8 cellular contexts compared by ENCODE assay signal in the genomic region with DNA sequence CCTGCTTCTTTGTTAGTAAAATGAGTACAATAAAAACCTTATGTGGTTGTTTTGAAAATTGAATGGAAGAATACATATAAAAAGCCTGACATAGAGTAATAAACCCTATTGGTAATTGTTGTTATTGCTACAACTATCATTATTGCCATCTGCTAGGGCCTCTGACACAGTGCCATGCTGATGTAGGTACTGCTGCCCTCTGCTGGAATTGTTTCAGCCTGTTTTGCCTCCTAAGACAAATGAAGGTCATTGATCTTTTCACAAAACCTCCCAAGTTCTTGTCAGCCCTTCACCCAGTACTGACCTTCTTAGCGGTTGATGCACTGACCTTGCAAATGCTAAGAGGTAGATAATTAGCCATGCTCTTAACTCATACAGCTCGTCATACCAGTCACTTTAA.
DNase-seq lines count a peak whose midpoint lies in the region; ATAC-seq and TF ChIP-seq lines count a peak whose summit lies in the region.

No MANE protein-coding gene starts in this region.

- no peaks in the 10 kb centered on the region for H3K4me1 Mint-ChIP-seq in GM23338

- H3F3A ChIP-seq in GM23338 (replicated peaks; ENCODE audit: low read depth) = no peaks in the 10 kb centered on the region

- no peak overlapping the region for H3K4me3 ChIP-seq in GM23338

- no peak overlapping the region for H2AFZ ChIP-seq in GM23338

- no peaks in the 10 kb centered on the region for H3K27me3 ChIP-seq in GM23338 (ENCODE audit: insufficient read depth)

- no peaks in the 10 kb centered on the region for H3K79me2 ChIP-seq in GM23338 (replicated peaks; ENCODE audit: insufficient read depth)

- TF ChIP-seq CTCF in GM10248 (IDR thresholded peaks at IDR 0.05; ENCODE audit: control extremely low read depth, extremely low read depth, low read depth, missing control alignments) = peak; percentile 39
- TF ChIP-seq CTCF in GM23338 (conservative IDR thresholded peaks at IDR 0.05; ENCODE audit: low read depth in 2 of 2) = peak; percentile 75 to 87

- no peaks in the 10 kb centered on the region for H3K4me1 ChIP-seq in GM23338 (ENCODE audit: insufficient read depth)

- no peak overlapping the region for H3K27ac Mint-ChIP-seq in GM23338

- no peaks in the 10 kb centered on the region for H4K20me1 ChIP-seq in GM23338 (replicated peaks; ENCODE audit: insufficient read depth)

- H3K9me2 ChIP-seq in GM23338 (ENCODE audit: insufficient read depth) = no peaks in the 10 kb centered on the region

- H3K9me3 Mint-ChIP-seq in GM23338 = no peaks in the 10 kb centered on the region

- CTCF ChIA-PET in GM10248 (lab: Yijun Ruan, JAX) = interaction anchor here (1.1 kb wide), 1 partner anchor 12 kb away, joined by 3 read pairs; no protein-coding TSS in a partner anchor

- H3K36me3 ChIP-seq in GM23338 (ENCODE audit: insufficient read depth) = no peaks in the 10 kb centered on the region

- no peak overlapping the region for H3K4me3 Mint-ChIP-seq in GM23338

- DNase-seq in GM10248 (ENCODE audit: extremely low spot score) (peak; percentile 10), GM23338 (ENCODE audit: low spot score) (peak; percentile 87), NOMO-1 treated with DMSO at 0.1 percent for 48 hours (lab: John Stamatoyannopoulos, UW; ENCODE audit: unreplicated experiment) (peak; percentile 12), fibroblast of the conjunctiva (ENCODE audit: low read depth) (peak; percentile 30), GDM1 (lab: John Stamatoyannopoulos, UW) (no peak), cortex of kidney (lab: John Stamatoyannopoulos, UW) (no peak), NCI-H2107 (lab: John Stamatoyannopoulos, UW) (no peak), DMS153 treated with DMSO at 0.1 percent for 48 hours (lab: John Stamatoyannopoulos, UW; ENCODE audit: unreplicated experiment) (no peak)

- no peaks in the 10 kb centered on the region for H3K27me3 Mint-ChIP-seq in GM23338 (ENCODE audit: insufficient read depth, low read depth, poor library complexity)

- H3K36me3 Mint-ChIP-seq in GM23338 (ENCODE audit: low read depth) = no peaks in the 10 kb centered on the region

- H3K4me2 ChIP-seq in GM23338 = no peak overlapping the region

- ATAC-seq in GM23338 = peak; percentile 97

- POLR2A ChIA-PET in GM10248 (lab: Yijun Ruan, JAX) = no interaction called here

- no peak overlapping the region for H3K27ac ChIP-seq in GM23338 (ENCODE audit: low read depth)

TF ChIP-seq in GM23338, 12 proteins besides CTCF, POLR2A, EP300 and RAD21 (continues in another document):
- TF ChIP-seq NANOG (IDR thresholded peaks at IDR 0.05; ENCODE audit: borderline replicate concordance) (no peak), ZNF331 (CRISPR knock-in tag; IDR thresholded peaks at IDR 0.05; ENCODE audit: low read depth) (no peak), STAT1 (IDR thresholded peaks at IDR 0.05; ENCODE audit: unreplicated experiment) (no peak), ETS1 (IDR thresholded peaks at IDR 0.05) (no peak), EZH2 (IDR thresholded peaks at IDR 0.05; ENCODE audit: low read depth, unreplicated experiment) (no peak), JUNB (IDR thresholded peaks at IDR 0.05; ENCODE audit: unreplicated experiment) (no peak), EZH2phosphoT487 (IDR thresholded peaks at IDR 0.05; ENCODE audit: unreplicated experiment) (no peak), POLR2AphosphoS5 (IDR thresholded peaks at IDR 0.05; ENCODE audit: low read depth) (no peak), ZNF114 (CRISPR knock-in tag; IDR thresholded peaks at IDR 0.05) (no peak)
- TF ChIP-seq, protein P1, sequence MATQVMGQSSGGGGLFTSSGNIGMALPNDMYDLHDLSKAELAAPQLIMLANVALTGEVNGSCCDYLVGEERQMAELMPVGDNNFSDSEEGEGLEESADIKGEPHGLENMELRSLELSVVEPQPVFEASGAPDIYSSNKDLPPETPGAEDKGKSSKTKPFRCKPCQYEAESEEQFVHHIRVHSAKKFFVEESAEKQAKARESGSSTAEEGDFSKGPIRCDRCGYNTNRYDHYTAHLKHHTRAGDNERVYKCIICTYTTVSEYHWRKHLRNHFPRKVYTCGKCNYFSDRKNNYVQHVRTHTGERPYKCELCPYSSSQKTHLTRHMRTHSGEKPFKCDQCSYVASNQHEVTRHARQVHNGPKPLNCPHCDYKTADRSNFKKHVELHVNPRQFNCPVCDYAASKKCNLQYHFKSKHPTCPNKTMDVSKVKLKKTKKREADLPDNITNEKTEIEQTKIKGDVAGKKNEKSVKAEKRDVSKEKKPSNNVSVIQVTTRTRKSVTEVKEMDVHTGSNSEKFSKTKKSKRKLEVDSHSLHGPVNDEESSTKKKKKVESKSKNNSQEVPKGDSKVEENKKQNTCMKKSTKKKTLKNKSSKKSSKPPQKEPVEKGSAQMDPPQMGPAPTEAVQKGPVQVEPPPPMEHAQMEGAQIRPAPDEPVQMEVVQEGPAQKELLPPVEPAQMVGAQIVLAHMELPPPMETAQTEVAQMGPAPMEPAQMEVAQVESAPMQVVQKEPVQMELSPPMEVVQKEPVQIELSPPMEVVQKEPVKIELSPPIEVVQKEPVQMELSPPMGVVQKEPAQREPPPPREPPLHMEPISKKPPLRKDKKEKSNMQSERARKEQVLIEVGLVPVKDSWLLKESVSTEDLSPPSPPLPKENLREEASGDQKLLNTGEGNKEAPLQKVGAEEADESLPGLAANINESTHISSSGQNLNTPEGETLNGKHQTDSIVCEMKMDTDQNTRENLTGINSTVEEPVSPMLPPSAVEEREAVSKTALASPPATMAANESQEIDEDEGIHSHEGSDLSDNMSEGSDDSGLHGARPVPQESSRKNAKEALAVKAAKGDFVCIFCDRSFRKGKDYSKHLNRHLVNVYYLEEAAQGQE (IDR thresholded peaks at IDR 0.05; ENCODE audit: unreplicated experiment) = no peak
- TF ChIP-seq, protein P2, sequence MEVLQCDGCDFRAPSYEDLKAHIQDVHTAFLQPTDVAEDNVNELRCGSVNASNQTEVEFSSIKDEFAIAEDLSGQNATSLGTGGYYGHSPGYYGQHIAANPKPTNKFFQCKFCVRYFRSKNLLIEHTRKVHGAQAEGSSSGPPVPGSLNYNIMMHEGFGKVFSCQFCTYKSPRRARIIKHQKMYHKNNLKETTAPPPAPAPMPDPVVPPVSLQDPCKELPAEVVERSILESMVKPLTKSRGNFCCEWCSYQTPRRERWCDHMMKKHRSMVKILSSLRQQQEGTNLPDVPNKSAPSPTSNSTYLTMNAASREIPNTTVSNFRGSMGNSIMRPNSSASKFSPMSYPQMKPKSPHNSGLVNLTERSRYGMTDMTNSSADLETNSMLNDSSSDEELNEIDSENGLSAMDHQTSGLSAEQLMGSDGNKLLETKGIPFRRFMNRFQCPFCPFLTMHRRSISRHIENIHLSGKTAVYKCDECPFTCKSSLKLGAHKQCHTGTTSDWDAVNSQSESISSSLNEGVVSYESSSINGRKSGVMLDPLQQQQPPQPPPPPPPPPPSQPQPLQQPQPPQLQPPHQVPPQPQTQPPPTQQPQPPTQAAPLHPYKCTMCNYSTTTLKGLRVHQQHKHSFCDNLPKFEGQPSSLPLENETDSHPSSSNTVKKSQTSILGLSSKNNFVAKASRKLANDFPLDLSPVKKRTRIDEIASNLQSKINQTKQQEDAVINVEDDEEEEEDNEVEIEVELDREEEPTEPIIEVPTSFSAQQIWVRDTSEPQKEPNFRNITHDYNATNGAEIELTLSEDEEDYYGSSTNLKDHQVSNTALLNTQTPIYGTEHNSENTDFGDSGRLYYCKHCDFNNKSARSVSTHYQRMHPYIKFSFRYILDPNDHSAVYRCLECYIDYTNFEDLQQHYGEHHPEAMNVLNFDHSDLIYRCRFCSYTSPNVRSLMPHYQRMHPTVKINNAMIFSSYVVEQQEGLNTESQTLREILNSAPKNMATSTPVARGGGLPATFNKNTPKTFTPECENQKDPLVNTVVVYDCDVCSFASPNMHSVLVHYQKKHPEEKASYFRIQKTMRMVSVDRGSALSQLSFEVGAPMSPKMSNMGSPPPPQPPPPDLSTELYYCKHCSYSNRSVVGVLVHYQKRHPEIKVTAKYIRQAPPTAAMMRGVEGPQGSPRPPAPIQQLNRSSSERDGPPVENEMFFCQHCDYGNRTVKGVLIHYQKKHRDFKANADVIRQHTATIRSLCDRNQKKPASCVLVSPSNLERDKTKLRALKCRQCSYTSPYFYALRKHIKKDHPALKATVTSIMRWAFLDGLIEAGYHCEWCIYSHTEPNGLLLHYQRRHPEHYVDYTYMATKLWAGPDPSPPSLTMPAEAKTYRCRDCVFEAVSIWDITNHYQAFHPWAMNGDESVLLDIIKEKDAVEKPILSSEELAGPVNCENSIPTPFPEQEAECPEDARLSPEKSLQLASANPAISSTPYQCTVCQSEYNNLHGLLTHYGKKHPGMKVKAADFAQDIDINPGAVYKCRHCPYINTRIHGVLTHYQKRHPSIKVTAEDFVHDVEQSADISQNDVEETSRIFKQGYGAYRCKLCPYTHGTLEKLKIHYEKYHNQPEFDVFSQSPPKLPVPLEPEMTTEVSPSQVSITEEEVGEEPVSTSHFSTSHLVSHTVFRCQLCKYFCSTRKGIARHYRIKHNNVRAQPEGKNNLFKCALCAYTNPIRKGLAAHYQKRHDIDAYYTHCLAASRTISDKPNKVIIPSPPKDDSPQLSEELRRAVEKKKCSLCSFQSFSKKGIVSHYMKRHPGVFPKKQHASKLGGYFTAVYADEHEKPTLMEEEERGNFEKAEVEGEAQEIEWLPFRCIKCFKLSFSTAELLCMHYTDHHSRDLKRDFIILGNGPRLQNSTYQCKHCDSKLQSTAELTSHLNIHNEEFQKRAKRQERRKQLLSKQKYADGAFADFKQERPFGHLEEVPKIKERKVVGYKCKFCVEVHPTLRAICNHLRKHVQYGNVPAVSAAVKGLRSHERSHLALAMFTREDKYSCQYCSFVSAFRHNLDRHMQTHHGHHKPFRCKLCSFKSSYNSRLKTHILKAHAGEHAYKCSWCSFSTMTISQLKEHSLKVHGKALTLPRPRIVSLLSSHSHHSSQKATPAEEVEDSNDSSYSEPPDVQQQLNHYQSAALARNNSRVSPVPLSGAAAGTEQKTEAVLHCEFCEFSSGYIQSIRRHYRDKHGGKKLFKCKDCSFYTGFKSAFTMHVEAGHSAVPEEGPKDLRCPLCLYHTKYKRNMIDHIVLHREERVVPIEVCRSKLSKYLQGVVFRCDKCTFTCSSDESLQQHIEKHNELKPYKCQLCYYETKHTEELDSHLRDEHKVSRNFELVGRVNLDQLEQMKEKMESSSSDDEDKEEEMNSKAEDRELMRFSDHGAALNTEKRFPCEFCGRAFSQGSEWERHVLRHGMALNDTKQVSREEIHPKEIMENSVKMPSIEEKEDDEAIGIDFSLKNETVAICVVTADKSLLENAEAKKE (CRISPR knock-in tag; IDR thresholded peaks at IDR 0.05) = no peak

Comparison
In these comparisons a context has a peak if more than half of its experiments do, and no peak if none do; other contexts are left out.
1. DNase-seq: peak in GM10248 (single experiment), GM23338 (single experiment), NOMO-1 treated with DMSO at 0.1 percent for 48 hours (single experiment) and fibroblast of the conjunctiva (single experiment); none in GDM1 (single experiment), cortex of kidney (single experiment), NCI-H2107 (single experiment) and DMS153 treated with DMSO at 0.1 percent for 48 hours (single experiment).